In genomic region chr22:41481131-41481830, GRCh38 we compare ENCODE assay signal across 1 cellular context.
TF ChIP-seq lines count a peak whose summit lies in the region.

No MANE protein-coding gene starts in this region.

TF ChIP-seq in GM12878, 131 proteins besides CTCF, POLR2A, EP300 and RAD21:
- TF ChIP-seq REST (IDR thresholded peaks at IDR 0.05; ENCODE audit: low read depth, low read length) (no peak), ZNF207 (IDR thresholded peaks at IDR 0.05; ENCODE audit: borderline replicate concordance) (no peak), RCOR1 (conservative IDR thresholded peaks at IDR 0.05; ENCODE audit: low read depth, low read length) (no peak), PAX8 (IDR thresholded peaks at IDR 0.05) (no peak), RAD51 (IDR thresholded peaks at IDR 0.05) (no peak), SIN3A (IDR thresholded peaks at IDR 0.05; ENCODE audit: low read depth, low read length) (no peak), PAX5 (IDR thresholded peaks at IDR 0.05; ENCODE audit: borderline replicate concordance, low read depth, low read length) (no peak), FOS (IDR thresholded peaks at IDR 0.05; ENCODE audit: borderline replicate concordance, extremely low read depth, insufficient read length) (no peak), HDAC2 (IDR thresholded peaks at IDR 0.05) (no peak), E2F4 (IDR thresholded peaks at IDR 0.05; ENCODE audit: low read depth, low read length) (no peak), RELA (IDR thresholded peaks at IDR 0.05; ENCODE audit: borderline replicate concordance, partially characterized antibody) (no peak), TBL1XR1 (IDR thresholded peaks at IDR 0.05; ENCODE audit: low read depth, low read length) (no peak), SMC3 (IDR thresholded peaks at IDR 0.05; ENCODE audit: borderline replicate concordance, low read length) (no peak), RUNX3 (IDR thresholded peaks at IDR 0.05; ENCODE audit: low read length) (no peak), ESRRA (IDR thresholded peaks at IDR 0.05; ENCODE audit: low read length) (no peak)
- TF ChIP-seq, protein P1, sequence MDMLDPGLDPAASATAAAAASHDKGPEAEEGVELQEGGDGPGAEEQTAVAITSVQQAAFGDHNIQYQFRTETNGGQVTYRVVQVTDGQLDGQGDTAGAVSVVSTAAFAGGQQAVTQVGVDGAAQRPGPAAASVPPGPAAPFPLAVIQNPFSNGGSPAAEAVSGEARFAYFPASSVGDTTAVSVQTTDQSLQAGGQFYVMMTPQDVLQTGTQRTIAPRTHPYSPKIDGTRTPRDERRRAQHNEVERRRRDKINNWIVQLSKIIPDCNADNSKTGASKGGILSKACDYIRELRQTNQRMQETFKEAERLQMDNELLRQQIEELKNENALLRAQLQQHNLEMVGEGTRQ (IDR thresholded peaks at IDR 0.05; ENCODE audit: borderline replicate concordance, low read depth, low read length) = no peak
